20 cellular contexts compared by ENCODE assay signal in genomic region chr12:93662961-93663728, GRCh38. TPM values are rescaled to one million over a fixed set of nuclear protein-coding genes. Genes with fewer than 3 reads are reported as not detected.
DNase-seq lines count a peak whose midpoint lies in the region; ATAC-seq and TF ChIP-seq lines count a peak whose summit lies in the region.
"Had no signal": no experiment of that assay in that cellular context is flagged by ENCODE, and none has a peak within 500 bp of the region (broad histone marks: within the 10 kb centered on the region; RNA-seq: fewer than 3 reads in every experiment).

No MANE protein-coding gene starts in this region.

- H3K4me1 ChIP-seq in Peyer's patch (no peaks in the 10 kb centered on the region), skeletal muscle tissue (ENCODE audit: control insufficient read depth in 3 of 3, insufficient read depth in 3 of 3, low read length in 3 of 3) (peaks cover 15 to 22% (median 21%) of the 10 kb centered on the region in 3 donors)
- H3K4me1 ChIP-seq: tibial artery had no signal

- no peak for TF ChIP-seq CTCF in Peyer's patch (IDR thresholded peaks at IDR 0.05)

- H3K4me3 ChIP-seq in Peyer's patch (no peak overlapping the region), skeletal muscle tissue (ENCODE audit: low read length in 3 of 3) (no peak overlapping the region)
- H3K4me3 ChIP-seq: tibial artery had no signal

- DNase-seq in NCI-H2171 treated with DMSO at 0.1 percent for 48 hours (lab: John Stamatoyannopoulos, UW) (peak; percentile 25), NCI-H2171 (lab: John Stamatoyannopoulos, UW) (no peak), Peyer's patch (peak in 2 of 3 donors; percentile 51 to 60), left ventricle myocardium superior (peak; percentile 34), GM19238 (ENCODE audit: insufficient read length, low spot score) (no peak)
- DNase-seq: activated CD8-positive, alpha-beta memory T cell treated with anti-CD3 and anti-CD28 coated beads for 24 hours; anterior cingulate cortex; EL; H9; islet precursor cell; midbrain; MM.1S; stimulated activated CD4-positive, alpha-beta T cell treated with anti-CD3 and anti-CD28 coated beads, Interleukin-4, amount 100 ng/mL, for 4 hours had no signal

- peak; percentile 15 for ATAC-seq in left ventricle myocardium superior
- no peak for ATAC-seq in GM19467 (IDR thresholded peaks at IDR 0.05; ENCODE audit: unreplicated experiment)
- ATAC-seq in GM18517 (IDR thresholded peaks at IDR 0.05; ENCODE audit: unreplicated experiment), result no peak
- ATAC-seq: activated T-helper 17 cell treated with anti-CD3 and anti-CD28 coated beads, Interleukin-2, amount 50 U/mL, for 72 hours had no signal

- H3K9ac ChIP-seq in skeletal muscle tissue (ENCODE audit: low read depth in 1 of 3, low read length in 3 of 3), result peak overlapping the region; percentile 63 to 78 (median 76)

- no peak overlapping the region for H3K27ac ChIP-seq in Peyer's patch
- H3K27ac ChIP-seq in skeletal muscle tissue (ENCODE audit: low read depth, low read length), result peak overlapping the region; percentile 88
- H3K27ac ChIP-seq: C4-2B, neutrophil, tibial artery had no signal

- H3K27me3 ChIP-seq in Peyer's patch, result no peaks in the 10 kb centered on the region
- H3K27me3 ChIP-seq in skeletal muscle tissue (ENCODE audit: control insufficient read depth in 3 of 3, insufficient read depth in 3 of 3, low read length in 3 of 3), result no peaks in the 10 kb centered on the region
- H3K27me3 ChIP-seq: neutrophil, tibial artery had no signal

- no peak for TF ChIP-seq POLR2A in Peyer's patch (IDR thresholded peaks at IDR 0.05)

- H3K36me3 ChIP-seq in Peyer's patch, result no peaks in the 10 kb centered on the region
- H3K36me3 ChIP-seq in skeletal muscle tissue (ENCODE audit: control insufficient read depth in 3 of 3, insufficient read depth in 3 of 3, low read length in 3 of 3), result no peaks in the 10 kb centered on the region
- H3K36me3 ChIP-seq: neutrophil, tibial artery had no signal

- intact Hi-C loops in left ventricle myocardium superior (cut with micrococcal nuclease), result no loop called here

- H3K9me3 ChIP-seq in Peyer's patch (no peaks in the 10 kb centered on the region), skeletal muscle tissue (ENCODE audit: control insufficient read depth in 3 of 3, low read length in 3 of 3) (no peaks in the 10 kb centered on the region)
- H3K9me3 ChIP-seq: neutrophil, tibial artery had no signal

RNA-seq across cellular contexts. Expression of gene CRADD, which starts 14.0 kb away (rescaled TPM):
- total RNA-seq in Peyer's patch, result 100 to 1,000 TPM in 1 of 4 donors, 10 to 100 TPM in 3; 66.3 to 128 (median 89.4) TPM
- total RNA-seq in left ventricle myocardium superior, result 30.4 TPM
- 18.3 TPM for total RNA-seq in skeletal muscle tissue

Comparison
In these comparisons a context has a peak if more than half of its experiments do, and no peak if none do; other contexts are left out.
1. DNase-seq: peak in NCI-H2171 treated with DMSO at 0.1 percent for 48 hours (single experiment), Peyer's patch (2 of 3) and left ventricle myocardium superior (single experiment); none in NCI-H2171 (single experiment) and GM19238 (single experiment).